14 cellular contexts compared by ENCODE assay signal in the genomic region with DNA sequence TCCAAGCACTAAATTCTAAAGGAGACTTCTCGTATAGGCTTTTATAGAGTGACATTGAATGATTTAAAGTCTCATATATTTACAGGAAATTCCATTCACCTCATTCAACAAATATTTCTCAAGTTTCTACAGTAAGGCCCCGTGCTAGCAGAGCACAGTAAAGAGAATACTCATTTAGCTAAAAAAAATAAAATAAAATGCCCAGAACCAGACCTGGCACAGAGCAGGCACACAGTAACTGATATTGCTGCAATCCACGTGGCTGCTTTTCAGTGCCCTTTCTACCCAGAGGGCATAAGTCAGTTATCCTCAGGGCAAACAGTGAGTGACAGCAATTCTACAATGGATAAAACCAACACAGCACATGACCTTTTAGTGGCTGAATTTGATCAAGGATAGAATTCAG. TPM values are rescaled to one million over a fixed set of nuclear protein-coding genes. Genes with fewer than 3 reads are reported as not detected.
A peak's percentile ranks its signal among the peaks of the same experiment; 100 is the strongest.
DNase-seq lines count a peak whose midpoint lies in the region; TF ChIP-seq lines count a peak whose summit lies in the region.
"Had no signal": no experiment of that assay in that cellular context is flagged by ENCODE, and none has a peak within 500 bp of the region (broad histone marks: within the 10 kb centered on the region; RNA-seq: fewer than 3 reads in every experiment).

No MANE protein-coding gene starts in this region.

- H3K36me3 ChIP-seq in osteoblast (ENCODE audit: insufficient read depth, low read length), result no peaks in the 10 kb centered on the region

- peak overlapping the region; percentile 53 for H2AFZ ChIP-seq in osteoblast (ENCODE audit: low read length)
- H2AFZ ChIP-seq: hepatocyte had no signal

- no peaks in the 10 kb centered on the region for H3K79me2 ChIP-seq in osteoblast (ENCODE audit: insufficient read depth, low read length)
- H3K79me2 ChIP-seq: hepatocyte had no signal

- intact Hi-C loops in dorsolateral prefrontal cortex (cut with DNase I), result no loop called here

- no peak for TF ChIP-seq CTCF in epithelial cell of esophagus (IDR thresholded peaks at IDR 0.05; ENCODE audit: insufficient read depth, low read depth, low read length, missing control alignments)
- TF ChIP-seq CTCF in osteoblast (IDR thresholded peaks at IDR 0.05; ENCODE audit: extremely low read depth, low read depth, low read length), result no peak
- TF ChIP-seq CTCF in GM13976 (IDR thresholded peaks at IDR 0.05; ENCODE audit: borderline replicate concordance, control extremely low read depth, extremely low read depth, insufficient read depth, missing control alignments), result no peak
- no peak for TF ChIP-seq CTCF in dorsolateral prefrontal cortex (IDR thresholded peaks at IDR 0.05 in 54 of 56, conservative IDR thresholded peaks at IDR 0.05 in 2 of 56; ENCODE audit: low read depth in 1 of 56, partially characterized antibody in 56 of 56)

- no peaks in the 10 kb centered on the region for H4K20me1 ChIP-seq in osteoblast (ENCODE audit: insufficient read depth, low read length)

- H3K27me3 ChIP-seq in osteoblast (ENCODE audit: insufficient read depth, low read length) (no peaks in the 10 kb centered on the region), dorsolateral prefrontal cortex (no peaks in the 10 kb centered on the region)
- H3K27me3 ChIP-seq: hepatocyte had no signal

- H3K4me3 ChIP-seq in epithelial cell of esophagus (ENCODE audit: low read length), result no peak overlapping the region
- H3K4me3 ChIP-seq in osteoblast (ENCODE audit: insufficient read depth, low read length), result no peak overlapping the region
- no peak overlapping the region for H3K4me3 ChIP-seq in dorsolateral prefrontal cortex
- H3K4me3 ChIP-seq: hepatocyte, K562 had no signal

- H3K4me2 ChIP-seq in osteoblast (ENCODE audit: insufficient read depth, low read length), result peak overlapping the region; percentile 37
- H3K4me2 ChIP-seq: hepatocyte had no signal

- H3K27ac ChIP-seq in osteoblast (ENCODE audit: low read depth, low read length), result peak overlapping the region; percentile 50
- no peak overlapping the region for H3K27ac ChIP-seq in dorsolateral prefrontal cortex
- H3K27ac ChIP-seq: hepatocyte had no signal

- H3K9me3 ChIP-seq in osteoblast (ENCODE audit: low read depth, low read length), result no peaks in the 10 kb centered on the region

- in situ Hi-C loops in GM13976 (cut with MboI; ENCODE audit: low sequenced_read_pairs, unreplicated experiment), result no loop called here

- peak; percentile 87 for DNase-seq in EH (ENCODE audit: low read depth)
- peak; percentile 41 for DNase-seq in NCI-H460 (ENCODE audit: extremely low read depth, low read depth)
- peak; percentile 29 for DNase-seq in epithelial cell of esophagus (ENCODE audit: low read depth)
- no peak for DNase-seq in osteoblast (ENCODE audit: insufficient read length, low spot score, missing footprints)
- DNase-seq in GM13976 (ENCODE audit: low spot score), result no peak
- DNase-seq in dorsolateral prefrontal cortex, result no peak
- no peak for DNase-seq in NCI-H1417 treated with DMSO at 0.1 percent for 48 hours (lab: John Stamatoyannopoulos, UW)
- DNase-seq in central memory CD4-positive, alpha-beta T cell, result no peak
- DNase-seq: mesendoderm; OCI-M1; stimulated activated CD4-positive, alpha-beta T cell treated with anti-CD3 and anti-CD28 coated beads, Interleukin-2, amount 100 ng/mL, for 48 hours; stimulated activated naive CD4-positive, alpha-beta T cell treated with Interleukin-2 at 50 U/mL for 16 hours had no signal

- H3K4me1 ChIP-seq in osteoblast (ENCODE audit: insufficient read depth, low read length), result peaks cover 18% of the 10 kb centered on the region

RNA-seq across cellular contexts. Expression of gene SUMO1, which starts 52.6 kb away (rescaled TPM):
- total RNA-seq in NCI-H460 (2014; rRNA removed; shearing (Covaris generic)), result 154 and 168 TPM in 2 replicates
- polyA plus RNA-seq in NCI-H460 (2014; cell fraction: nucleus; rRNA removed), result 130 and 147 TPM in 2 replicates
- total RNA-seq in osteoblast (107 and 111 TPM in 2 replicates), dorsolateral prefrontal cortex (100 to 1,000 TPM in 65 of 120 experiments, 10 to 100 TPM in 55; 58.1 to 144 (median 102) TPM)

Comparison
In these comparisons a context has a peak if more than half of its experiments do, and no peak if none do; other contexts are left out.
1. DNase-seq: peak in EH (single experiment), NCI-H460 (single experiment) and epithelial cell of esophagus (single experiment); none in osteoblast (single experiment), GM13976 (single experiment), dorsolateral prefrontal cortex (0 of 10), NCI-H1417 treated with DMSO at 0.1 percent for 48 hours (single experiment) and central memory CD4-positive, alpha-beta T cell (single experiment).